Comparison of ENCODE assay signal across 1 cellular context in genomic region chr1:110879758-110880606, GRCh38.
TF ChIP-seq lines count a peak whose summit lies in the region.

No MANE protein-coding gene starts in this region.

TF ChIP-seq in K562, 482 proteins besides CTCF, POLR2A, EP300 and RAD21 (continued from another document and continues in another):
- TF ChIP-seq CHAMP1 (IDR thresholded peaks at IDR 0.05) (peak; percentile 45; the same call in 1 of the 2 replicates), U2AF2 (optimal IDR thresholded peaks at IDR 0.05; ENCODE audit: low read depth, low read length) (no peak), ETS2 (tag; IDR thresholded peaks at IDR 0.05; ENCODE audit: borderline replicate concordance, poor library complexity, severe bottlenecking) (no peak), KDM2B (CRISPR knock-in tag; IDR thresholded peaks at IDR 0.05) (no peak), ZNF12 (CRISPR knock-in tag; IDR thresholded peaks at IDR 0.05) (no peak), EHMT2 (IDR thresholded peaks at IDR 0.05) (peak; percentile 96), MTA1 (IDR thresholded peaks at IDR 0.05; ENCODE audit: borderline replicate concordance) (peak; percentile 59; the same call in 1 of the 2 replicates), HDAC8 (tag; IDR thresholded peaks at IDR 0.05) (no peak), TBP (optimal IDR thresholded peaks at IDR 0.05; ENCODE audit: low read depth, low read length) (peak; percentile 68), ESRRA (IDR thresholded peaks at IDR 0.05; ENCODE audit: borderline replicate concordance, low read depth) (no peak; the same call in 1 of the 2 replicates), BMI1 (IDR thresholded peaks at IDR 0.05; ENCODE audit: low read length) (no peak), ZNF830 (CRISPR knock-in tag; IDR thresholded peaks at IDR 0.05) (0 out of 2 replicates have a peak, but pooled peaks have one; percentile 19), KDM5B (IDR thresholded peaks at IDR 0.05; ENCODE audit: insufficient replicate concordance, low read depth, low read length) (peak; percentile 59), PRMT5 (CRISPR knock-in tag; IDR thresholded peaks at IDR 0.05) (no peak), ASH1L (IDR thresholded peaks at IDR 0.05; ENCODE audit: borderline replicate concordance, low read depth, partially characterized antibody) (no peak), ZNF766 (CRISPR knock-in tag; conservative IDR thresholded peaks at IDR 0.05) (peak; percentile 75; the same call in 1 of the 2 replicates), ZBTB7A (IDR thresholded peaks at IDR 0.05; ENCODE audit: borderline replicate concordance, control insufficient read depth, low read depth, low read length) (peak; percentile 74), ZNF77 (CRISPR knock-in tag; IDR thresholded peaks at IDR 0.05) (no peak), JUNB (CRISPR knock-in tag; conservative IDR thresholded peaks at IDR 0.05) (peak; percentile 92), RFX7 (CRISPR knock-in tag; IDR thresholded peaks at IDR 0.05) (no peak), POLR3G (IDR thresholded peaks at IDR 0.05; ENCODE audit: extremely low read depth, insufficient read length, insufficient replicate concordance) (no peak), MTA3 (IDR thresholded peaks at IDR 0.05; ENCODE audit: borderline replicate concordance) (peak; percentile 79; the same call in 1 of the 2 replicates), ZNF133 (CRISPR knock-in tag; IDR thresholded peaks at IDR 0.05) (no peak), ZNF655 (CRISPR knock-in tag; IDR thresholded peaks at IDR 0.05) (no peak), TCF7L2 (IDR thresholded peaks at IDR 0.05; ENCODE audit: low read depth, low read length) (no peak), POLR2AphosphoS2 (IDR thresholded peaks at IDR 0.05; ENCODE audit: low read length) (no peak), TEAD1 (CRISPR knock-in tag; IDR thresholded peaks at IDR 0.05) (peak in 1 of 2 experiments; percentile 36; a peak in 1 of 4 replicates), KLF6 (CRISPR knock-in tag; IDR thresholded peaks at IDR 0.05; ENCODE audit: borderline replicate concordance) (0 out of 2 replicates have a peak, but pooled peaks have one; percentile 41), ZNF408 (CRISPR knock-in tag; IDR thresholded peaks at IDR 0.05; ENCODE audit: low read depth) (no peak), ZBTB26 (CRISPR knock-in tag; IDR thresholded peaks at IDR 0.05) (no peak), RBBP5 (IDR thresholded peaks at IDR 0.05; ENCODE audit: borderline replicate concordance, insufficient read depth, low read length, poor library complexity, severe bottlenecking) (peak; percentile 51), RBFOX2 (IDR thresholded peaks at IDR 0.05; ENCODE audit: low read depth, low read length) (no peak; the same call in 1 of the 2 replicates), HNRNPK (IDR thresholded peaks at IDR 0.05; ENCODE audit: low read depth, low read length, poor library complexity, severe bottlenecking) (no peak), POLR2H (tag; IDR thresholded peaks at IDR 0.05; ENCODE audit: low read depth) (peak; percentile 33; the same call in 1 of the 2 replicates), MGA (IDR thresholded peaks at IDR 0.05) (peak; percentile 65), KLF16 (IDR thresholded peaks at IDR 0.05) (no peak), CHD1 (IDR thresholded peaks at IDR 0.05; ENCODE audit: low read length) (no peak), WHSC1 (IDR thresholded peaks at IDR 0.05; ENCODE audit: low read length) (no peak), KAT2B (IDR thresholded peaks at IDR 0.05; ENCODE audit: low read depth, low read length) (no peak), TAF7 (tag; IDR thresholded peaks at IDR 0.05) (no peak)
- TF ChIP-seq, protein P1, sequence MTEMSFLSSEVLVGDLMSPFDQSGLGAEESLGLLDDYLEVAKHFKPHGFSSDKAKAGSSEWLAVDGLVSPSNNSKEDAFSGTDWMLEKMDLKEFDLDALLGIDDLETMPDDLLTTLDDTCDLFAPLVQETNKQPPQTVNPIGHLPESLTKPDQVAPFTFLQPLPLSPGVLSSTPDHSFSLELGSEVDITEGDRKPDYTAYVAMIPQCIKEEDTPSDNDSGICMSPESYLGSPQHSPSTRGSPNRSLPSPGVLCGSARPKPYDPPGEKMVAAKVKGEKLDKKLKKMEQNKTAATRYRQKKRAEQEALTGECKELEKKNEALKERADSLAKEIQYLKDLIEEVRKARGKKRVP (CRISPR knock-in tag; IDR thresholded peaks at IDR 0.05): peak; percentile 74; the same call in 1 of the 2 replicates
- TF ChIP-seq, protein P2, sequence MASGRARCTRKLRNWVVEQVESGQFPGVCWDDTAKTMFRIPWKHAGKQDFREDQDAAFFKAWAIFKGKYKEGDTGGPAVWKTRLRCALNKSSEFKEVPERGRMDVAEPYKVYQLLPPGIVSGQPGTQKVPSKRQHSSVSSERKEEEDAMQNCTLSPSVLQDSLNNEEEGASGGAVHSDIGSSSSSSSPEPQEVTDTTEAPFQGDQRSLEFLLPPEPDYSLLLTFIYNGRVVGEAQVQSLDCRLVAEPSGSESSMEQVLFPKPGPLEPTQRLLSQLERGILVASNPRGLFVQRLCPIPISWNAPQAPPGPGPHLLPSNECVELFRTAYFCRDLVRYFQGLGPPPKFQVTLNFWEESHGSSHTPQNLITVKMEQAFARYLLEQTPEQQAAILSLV (tag; IDR thresholded peaks at IDR 0.05): no peak
- TF ChIP-seq, protein P3, sequence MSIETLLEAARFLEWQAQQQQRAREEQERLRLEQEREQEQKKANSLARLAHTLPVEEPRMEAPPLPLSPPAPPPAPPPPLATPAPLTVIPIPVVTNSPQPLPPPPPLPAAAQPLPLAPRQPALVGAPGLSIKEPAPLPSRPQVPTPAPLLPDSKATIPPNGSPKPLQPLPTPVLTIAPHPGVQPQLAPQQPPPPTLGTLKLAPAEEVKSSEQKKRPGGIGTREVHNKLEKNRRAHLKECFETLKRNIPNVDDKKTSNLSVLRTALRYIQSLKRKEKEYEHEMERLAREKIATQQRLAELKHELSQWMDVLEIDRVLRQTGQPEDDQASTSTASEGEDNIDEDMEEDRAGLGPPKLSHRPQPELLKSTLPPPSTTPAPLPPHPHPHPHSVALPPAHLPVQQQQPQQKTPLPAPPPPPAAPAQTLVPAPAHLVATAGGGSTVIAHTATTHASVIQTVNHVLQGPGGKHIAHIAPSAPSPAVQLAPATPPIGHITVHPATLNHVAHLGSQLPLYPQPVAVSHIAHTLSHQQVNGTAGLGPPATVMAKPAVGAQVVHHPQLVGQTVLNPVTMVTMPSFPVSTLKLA (conservative IDR thresholded peaks at IDR 0.05): peak; percentile 10 to 24; a peak in 1 of 4 replicates
